In the genomic region with DNA sequence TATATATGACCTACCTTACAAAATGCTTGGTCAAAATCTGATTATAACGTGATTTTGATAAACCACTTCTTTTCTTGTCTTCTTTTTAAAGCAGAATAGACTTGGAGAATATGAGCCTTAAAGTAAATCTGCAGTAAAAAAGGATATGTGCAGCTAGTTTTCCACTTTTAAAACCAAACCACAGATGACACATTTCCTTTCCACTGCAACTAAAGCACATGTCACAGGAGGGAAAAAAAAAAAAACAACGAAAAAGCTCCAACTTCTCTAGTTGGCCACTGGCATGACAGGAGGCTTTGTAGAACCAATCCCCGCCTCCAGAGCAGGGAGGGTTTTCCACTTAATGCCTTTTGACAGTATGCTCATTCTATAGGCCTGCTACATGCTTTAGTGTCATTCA, we compare ENCODE assay signal across 8 cellular contexts. TPM values are rescaled to one million over a fixed set of nuclear protein-coding genes. Genes with fewer than 3 reads are reported as not detected.
A peak's percentile ranks its signal among the peaks of the same experiment; 100 is the strongest.
DNase-seq lines count a peak whose midpoint lies in the region; ATAC-seq and TF ChIP-seq lines count a peak whose summit lies in the region.

A gene with protein sequence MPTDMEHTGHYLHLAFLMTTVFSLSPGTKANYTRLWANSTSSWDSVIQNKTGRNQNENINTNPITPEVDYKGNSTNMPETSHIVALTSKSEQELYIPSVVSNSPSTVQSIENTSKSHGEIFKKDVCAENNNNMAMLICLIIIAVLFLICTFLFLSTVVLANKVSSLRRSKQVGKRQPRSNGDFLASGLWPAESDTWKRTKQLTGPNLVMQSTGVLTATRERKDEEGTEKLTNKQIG (minus strand): TSS at position 142 of the 400 bp plus-strand sequence. CDS start 2,609 bp downstream, outside the sequence.

- peak in 6 of 8 donors; percentile 17 to 52 (median 45) for ATAC-seq in heart right ventricle
- ATAC-seq in HG03280 (IDR thresholded peaks at IDR 0.05; ENCODE audit: unreplicated experiment) = no peak

- H3K27me3 ChIP-seq in heart right ventricle = no peaks in the 10 kb centered on the region

- TF ChIP-seq CTCF in GM20000 (IDR thresholded peaks at IDR 0.05; ENCODE audit: extremely low read depth, missing control alignments) (no peak), heart right ventricle (IDR thresholded peaks at IDR 0.05) (no peak)

- H3K36me3 ChIP-seq in heart right ventricle = peaks cover 0 to 21% (median 7%) of the 10 kb centered on the region in 9 donors

- DNase-seq in GM20000 (ENCODE audit: low spot score) (peak; percentile 65), SIG-M5 (lab: John Stamatoyannopoulos, UW) (peak; percentile 94), heart right ventricle (peak in 1 of 2 donors; percentile 16), NCI-H345 treated with DMSO at 0.1 percent for 48 hours (lab: John Stamatoyannopoulos, UW; ENCODE audit: unreplicated experiment) (no peak), NCI-H510A (lab: John Stamatoyannopoulos, UW) (no peak)
- peak; percentile 91 for DNase-seq in activated effector memory CD4-positive, alpha-beta T cell treated with anti-CD3 and anti-CD28 coated beads, Interleukin-2, amount 50 U/mL, for 16 hours
- peak; percentile 58 to 68 (median 67) for DNase-seq in stimulated activated CD4-positive, alpha-beta T cell treated with anti-CD3 and anti-CD28 coated beads, Interleukin-12 subunit alpha, Interleukin-12 subunit beta, amount 100 ng/mL, for 48 hours (ENCODE audit: low read depth in 2 of 3, low spot score in 1 of 3)

- no peaks in the 10 kb centered on the region for H3K9me3 ChIP-seq in heart right ventricle

- 73 to 78% methylated on average over 3 of the region's 3 CpGs for WGBS in heart right ventricle, 2 donors

- H3K4me1 ChIP-seq in heart right ventricle = peaks cover 0 to 30% (median 7%) of the 10 kb centered on the region in 9 donors

- intact Hi-C loops in heart right ventricle (cut with DNase I) = loop anchor here in 1 of 10 donors (10.0 kb wide), 1 partner anchor 77 kb away; no protein-coding TSS in a partner anchor

- peak within 1 kb of the TSS in 7 of 10 donors; percentile 4 to 57 (median 26) for H3K4me3 ChIP-seq in heart right ventricle

- peak within 1 kb of the TSS in 6 of 10 donors; percentile 0 to 89 (median 20) for H3K27ac ChIP-seq in heart right ventricle

RNA-seq across cellular contexts. Expression of the gene that starts here (rescaled TPM):
- total RNA-seq in heart right ventricle = 1 to 10 TPM in 7 of 10 donors, under 1 TPM in 3; 0.50 to 9.0 (median 1.3) TPM
- polyA plus RNA-seq in heart right ventricle = 1 to 10 TPM; 2.0 to 2.3 TPM

Comparison
In these comparisons a context has a peak if more than half of its experiments do, and no peak if none do; other contexts are left out.
1. DNase-seq: peak in GM20000 (single experiment), SIG-M5 (single experiment), activated effector memory CD4-positive, alpha-beta T cell treated with anti-CD3 and anti-CD28 coated beads, Interleukin-2, amount 50 U/mL, for 16 hours (single experiment) and stimulated activated CD4-positive, alpha-beta T cell treated with anti-CD3 and anti-CD28 coated beads, Interleukin-12 subunit alpha, Interleukin-12 subunit beta, amount 100 ng/mL, for 48 hours (3 of 3); none in NCI-H345 treated with DMSO at 0.1 percent for 48 hours (single experiment) and NCI-H510A (single experiment).